Comparison of ENCODE assay signal across 7 cellular contexts in genomic region chr11:76721755-76722677, GRCh38. TPM values are rescaled to one million over a fixed set of nuclear protein-coding genes. Genes with fewer than 3 reads are reported as not detected.
DNase-seq lines count a peak whose midpoint lies in the region; ATAC-seq and TF ChIP-seq lines count a peak whose summit lies in the region.

No MANE protein-coding gene starts in this region.

- peak; percentile 95 for ATAC-seq in activated T-helper 17 cell treated with anti-CD3 and anti-CD28 coated beads, Interleukin-2, amount 50 U/mL, for 72 hours (replicated peaks)

- DNase-seq in GM13977 (ENCODE audit: low spot score) (peak; percentile 79), KG1 (lab: John Stamatoyannopoulos, UW) (peak; percentile 76), RWPE1 (ENCODE audit: low spot score) (peak; percentile 66), fibroblast of pulmonary artery (ENCODE audit: low read depth) (peak; percentile 84), nephron progenitor cell (peak; percentile 90)
- peak; percentile 19 to 63 (median 46) for DNase-seq in stimulated activated naive CD4-positive, alpha-beta T cell (lab: John Stamatoyannopoulos, UW)

- peak; percentile 95 for TF ChIP-seq CTCF in GM13977 (IDR thresholded peaks at IDR 0.05; ENCODE audit: extremely low read depth, insufficient read depth, missing control alignments)
- peak; percentile 93 for TF ChIP-seq CTCF in RWPE1 (conservative IDR thresholded peaks at IDR 0.05; ENCODE audit: low read depth)
- peak; percentile 90 for TF ChIP-seq CTCF in fibroblast of pulmonary artery (IDR thresholded peaks at IDR 0.05; ENCODE audit: low read length, missing control alignments)
- peak; percentile 79 for TF ChIP-seq CTCF in nephron progenitor cell (IDR thresholded peaks at IDR 0.05)

- H3K27me3 Mint-ChIP-seq in activated T-helper 17 cell treated with anti-CD3 and anti-CD28 coated beads, Interleukin-2, amount 50 U/mL, for 72 hours, result peaks cover 28% of the 10 kb centered on the region
- peaks cover 29% of the 10 kb centered on the region for H3K27me3 Mint-ChIP-seq in nephron progenitor cell (ENCODE audit: low read depth, poor library complexity)

- POLR2A ChIA-PET in RWPE1 (lab: Yijun Ruan, JAX; ENCODE audit: low non-redundant PET), result no interaction called here

- in situ Hi-C loops in GM13977 (cut with MboI; ENCODE audit: low pct_unique_long_range_greater_than_20kb, low sequenced_read_pairs, unreplicated experiment), result loop anchor here (10.0 kb wide), 1 partner anchor 73 kb away; no protein-coding TSS in a partner anchor

- H3K27ac Mint-ChIP-seq in activated T-helper 17 cell treated with anti-CD3 and anti-CD28 coated beads, Interleukin-2, amount 50 U/mL, for 72 hours, result no peak overlapping the region
- H3K27ac Mint-ChIP-seq in nephron progenitor cell, result no peak overlapping the region

- H3K9me3 Mint-ChIP-seq in activated T-helper 17 cell treated with anti-CD3 and anti-CD28 coated beads, Interleukin-2, amount 50 U/mL, for 72 hours, result no peaks in the 10 kb centered on the region
- no peaks in the 10 kb centered on the region for H3K9me3 Mint-ChIP-seq in nephron progenitor cell

- H3K4me1 Mint-ChIP-seq in activated T-helper 17 cell treated with anti-CD3 and anti-CD28 coated beads, Interleukin-2, amount 50 U/mL, for 72 hours, result peaks cover 12% of the 10 kb centered on the region
- peaks cover 10% of the 10 kb centered on the region for H3K4me1 Mint-ChIP-seq in nephron progenitor cell

- CTCF ChIA-PET in RWPE1 (lab: Yijun Ruan, JAX), result interaction anchor here (0.5 to 2.1 kb wide), 23 partner anchors 9 to 1235 kb away, joined by 3 to 12 read pairs (median 3); partner anchors contain the start of gene LRRC32

- H3K4me3 Mint-ChIP-seq in activated T-helper 17 cell treated with anti-CD3 and anti-CD28 coated beads, Interleukin-2, amount 50 U/mL, for 72 hours, result no peak overlapping the region
- H3K4me3 Mint-ChIP-seq in nephron progenitor cell, result no peak overlapping the region

- no peaks in the 10 kb centered on the region for H3K36me3 Mint-ChIP-seq in activated T-helper 17 cell treated with anti-CD3 and anti-CD28 coated beads, Interleukin-2, amount 50 U/mL, for 72 hours (ENCODE audit: low read depth)
- H3K36me3 Mint-ChIP-seq in nephron progenitor cell (ENCODE audit: low read depth), result no peaks in the 10 kb centered on the region

- H3K4me3 ChIP-seq in fibroblast of pulmonary artery (replicated peaks; ENCODE audit: low read depth, low read length), result no peak overlapping the region

- H3K27ac ChIP-seq in RWPE1, result no peak overlapping the region

RNA-seq across cellular contexts. Expression of gene LRRC32, which starts 51.5 kb away (rescaled TPM):
- 1 to 10 TPM; 4.5 to 5.6 TPM for total RNA-seq in activated T-helper 17 cell treated with anti-CD3 and anti-CD28 coated beads, Interleukin-2, amount 50 U/mL, for 72 hours
